ENCODE assay signal across 16 cellular contexts in the genomic region with DNA sequence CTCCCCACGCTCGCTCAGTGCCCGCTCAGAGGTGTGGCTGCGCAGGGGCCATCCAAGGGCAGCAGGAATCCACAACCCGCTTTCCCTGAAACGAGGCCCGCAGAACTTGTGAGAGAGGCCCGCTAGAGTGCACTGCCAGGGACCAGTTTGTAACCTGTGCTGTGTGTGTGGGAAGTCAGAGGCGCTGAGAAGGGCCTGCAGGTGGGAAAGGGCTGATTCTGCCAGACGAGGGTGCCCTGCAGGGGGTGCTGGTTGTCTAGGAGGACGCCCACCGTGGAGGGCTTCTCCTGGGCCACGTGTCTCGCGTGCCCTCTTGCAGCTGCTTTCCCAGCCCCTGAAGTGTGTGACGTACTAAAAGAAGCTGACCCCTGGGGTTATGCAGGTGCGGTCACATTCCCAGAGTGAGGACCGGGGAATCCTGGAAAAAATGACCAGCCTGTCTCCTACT.
DNase-seq lines count a peak whose midpoint lies in the region; ATAC-seq and TF ChIP-seq lines count a peak whose summit lies in the region.
"Had no signal": no experiment of that assay in that cellular context is flagged by ENCODE, and none has a peak within 500 bp of the region (broad histone marks: within the 10 kb centered on the region; RNA-seq: fewer than 3 reads in every experiment).

No MANE protein-coding gene starts in this region.

- H3K9me3 ChIP-seq in BE2C, result no peaks in the 10 kb centered on the region
- H3K9me3 ChIP-seq in SJCRH30 (replicated peaks), result no peaks in the 10 kb centered on the region
- H3K9me3 ChIP-seq in thyroid gland, result no peaks in the 10 kb centered on the region
- H3K9me3 ChIP-seq: psoas muscle had no signal

- H3K27me3 ChIP-seq in BE2C (no peaks in the 10 kb centered on the region), H7 (ENCODE audit: control insufficient read depth, insufficient read depth, low read length) (no peaks in the 10 kb centered on the region), SJCRH30 (no peaks in the 10 kb centered on the region), thyroid gland (no peaks in the 10 kb centered on the region)

- H3K4me3 ChIP-seq in BE2C (ENCODE audit: low read depth, low read length) (no peak overlapping the region), H7 (ENCODE audit: insufficient read depth, low read depth, low read length) (no peak overlapping the region), SJCRH30 (0 out of 2 replicates have a peak overlapping the region, but pooled peaks have one; percentile 8), thyroid gland (replicated peaks in 1 of 3) (no peak overlapping the region)
- H3K4me3 ChIP-seq: psoas muscle had no signal

- no peak for TF ChIP-seq POLR2A in thyroid gland (IDR thresholded peaks at IDR 0.05)

- intact Hi-C loops in posterior cingulate gyrus (cut with DNase I), result no loop called here
- intact Hi-C loops in thyroid gland (cut with DNase I), result no loop called here

- ATAC-seq in HG03378 (IDR thresholded peaks at IDR 0.05; ENCODE audit: unreplicated experiment), result no peak
- ATAC-seq: esophagus mucosa; psoas muscle; stimulated activated naive CD8-positive, alpha-beta T cell treated with anti-CD3 and anti-CD28 coated beads, Interleukin-15, amount 100 ng/mL, for 72 hours had no signal

- 65 to 72% methylated on average over 17 to 18 of the region's 18 CpGs for WGBS in thyroid gland, 2 donors

- DNase-seq in BE2C (peak; percentile 26), H7 (peak; percentile 84), SJCRH30 (peak; percentile 66 to 70), left kidney (ENCODE audit: low read depth, low spot score) (peak; percentile 68), posterior cingulate gyrus (no peak), DMS153 (lab: John Stamatoyannopoulos, UW) (no peak), thyroid gland (no peak)
- DNase-seq: activated CD8-positive, alpha-beta memory T cell treated with anti-CD3 and anti-CD28 coated beads, Interleukin-2, amount 50 U/mL, for 4 hours; hippocampal formation; NCI-H446 treated with DMSO at 0.1 percent for 48 hours; psoas muscle; SIG-M5 had no signal

- TF ChIP-seq CTCF in BE2C (IDR thresholded peaks at IDR 0.05; ENCODE audit: low read depth, low read length) (peak; percentile 35; the same call in 1 of the 2 replicates), thyroid gland (IDR thresholded peaks at IDR 0.05) (no peak)

- H3K27ac ChIP-seq in SJCRH30, result no peak overlapping the region
- H3K27ac ChIP-seq in thyroid gland, result no peak overlapping the region
- H3K27ac ChIP-seq: C4-2B, psoas muscle had no signal

- no peaks in the 10 kb centered on the region for H3K4me1 ChIP-seq in BE2C
- H3K4me1 ChIP-seq in SJCRH30, result no peaks in the 10 kb centered on the region
- H3K4me1 ChIP-seq in thyroid gland, result no peaks in the 10 kb centered on the region
- H3K4me1 ChIP-seq: psoas muscle had no signal

- H3K36me3 ChIP-seq in BE2C (no peaks in the 10 kb centered on the region), H7 (replicated peaks; ENCODE audit: control insufficient read depth, insufficient read depth, low read length) (no peaks in the 10 kb centered on the region), SJCRH30 (no peaks in the 10 kb centered on the region), thyroid gland (no peaks in the 10 kb centered on the region)

Comparison
In these comparisons a context has a peak if more than half of its experiments do, and no peak if none do; other contexts are left out.
1. DNase-seq: peak in BE2C (single experiment), H7 (single experiment), SJCRH30 (2 of 2) and left kidney (single experiment); none in posterior cingulate gyrus (0 of 10), DMS153 (single experiment) and thyroid gland (0 of 2).